16 cellular contexts compared by ENCODE assay signal in the genomic region with DNA sequence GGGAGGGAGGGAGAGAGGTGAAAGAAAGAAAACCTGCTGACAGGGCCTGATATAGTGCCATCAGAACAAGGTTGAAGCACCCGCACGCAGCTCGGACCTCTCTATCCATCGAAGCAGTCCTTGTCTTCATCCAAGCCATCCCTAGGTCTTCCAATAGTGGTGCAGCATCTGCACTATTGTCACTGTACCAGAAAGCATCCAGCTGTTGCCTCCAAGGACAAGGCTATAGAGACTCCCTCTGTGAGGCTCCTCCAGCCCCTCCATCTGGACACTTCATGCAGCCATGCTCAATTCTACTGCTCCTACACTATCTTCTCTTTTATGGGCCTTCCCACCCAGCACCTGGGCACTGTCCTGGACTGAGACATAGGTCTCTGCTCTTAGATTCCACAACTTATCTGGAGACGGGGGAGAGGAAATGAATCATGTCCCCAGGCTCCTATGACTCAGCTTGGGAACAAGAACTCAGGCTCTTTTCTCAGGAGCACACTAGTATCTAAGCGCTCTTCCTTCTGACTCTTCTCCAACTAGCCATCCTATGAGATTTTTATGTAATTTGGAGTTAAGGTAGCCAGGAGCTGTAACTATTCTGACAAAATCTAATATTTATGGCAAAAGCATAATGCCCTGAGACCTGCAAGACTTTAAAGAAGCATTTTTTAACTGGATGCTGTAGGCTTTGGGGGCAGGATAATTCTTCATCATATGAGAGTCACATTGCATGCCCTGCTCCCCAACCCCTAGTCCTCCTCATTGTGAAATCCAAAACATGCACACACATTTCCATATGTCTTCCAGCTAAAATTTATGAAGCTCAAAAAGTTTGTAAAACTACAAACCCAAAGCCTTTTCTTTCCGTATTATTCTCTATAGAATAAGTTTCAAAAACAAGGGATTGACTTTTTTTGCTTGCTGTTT.
DNase-seq lines count a peak whose midpoint lies in the region; ATAC-seq, FAIRE-seq and TF ChIP-seq lines count a peak whose summit lies in the region.
"Had no signal": no experiment of that assay in that cellular context is flagged by ENCODE, and none has a peak within 500 bp of the region (broad histone marks: within the 10 kb centered on the region; RNA-seq: fewer than 3 reads in every experiment).

No MANE protein-coding gene starts in this region.

- no peaks in the 10 kb centered on the region for H3K36me3 Mint-ChIP-seq in activated CD8-positive, alpha-beta T cell treated with anti-CD3 and anti-CD28 coated beads for 36 hours (ENCODE audit: low read depth)
- H3K36me3 Mint-ChIP-seq in endothelial cell (ENCODE audit: low read depth, unreplicated experiment): no peaks in the 10 kb centered on the region

- DNase-seq in A549 (ENCODE audit: low read depth in 1 of 2, low spot score in 1 of 2): peak; percentile 50 to 79
- peak; percentile 69 for DNase-seq in HS-27A (ENCODE audit: low read depth)
- DNase-seq in brain microvascular endothelial cell: peak; percentile 98
- DNase-seq in islet precursor cell: peak; percentile 90
- no peak for DNase-seq in activated CD8-positive, alpha-beta T cell treated with anti-CD3 and anti-CD28 coated beads for 36 hours
- no peak for DNase-seq in endothelial cell (ENCODE audit: low spot score)
- DNase-seq in activated CD4-positive, alpha-beta T cell treated with anti-CD3 and anti-CD28 coated beads, Interleukin-2, amount 50 U/mL, for 48 hours: no peak
- DNase-seq in cerebellar cortex (ENCODE audit: low spot score): no peak
- DNase-seq: activated CD4-positive, alpha-beta T cell treated with anti-CD3 and anti-CD28 coated beads, Interleukin-2, amount 50 U/mL, for 4 hours; NCI-H1436 treated with DMSO at 0.1 percent for 48 hours; SHP77; stimulated activated naive CD4-positive, alpha-beta T cell had no signal

- no peak overlapping the region for H3K4me3 Mint-ChIP-seq in activated CD8-positive, alpha-beta T cell treated with anti-CD3 and anti-CD28 coated beads for 36 hours
- no peak overlapping the region for H3K4me3 Mint-ChIP-seq in endothelial cell (ENCODE audit: unreplicated experiment)
- H3K4me3 Mint-ChIP-seq: central memory CD8-positive, alpha-beta T cell had no signal

- no peaks in the 10 kb centered on the region for H3K36me3 ChIP-seq in brain microvascular endothelial cell (replicated peaks)
- H3K36me3 ChIP-seq: BLaER1 had no signal

- H3K4me3 ChIP-seq in A549 (no peak overlapping the region), brain microvascular endothelial cell (ENCODE audit: low read depth, low read length) (no peak overlapping the region)
- H3K4me3 ChIP-seq: BLaER1 had no signal

- TF ChIP-seq POLR2A in A549 (IDR thresholded peaks at IDR 0.05; ENCODE audit: low read length): no peak

- CTCF ChIA-PET in A549 (lab: Yijun Ruan, JAX): interaction anchor here (0.8 kb wide), 2 partner anchors 10 to 34 kb away, joined by 3 read pairs; no protein-coding TSS in a partner anchor
- CTCF ChIA-PET in activated CD8-positive, alpha-beta T cell treated with anti-CD3 and anti-CD28 coated beads for 36 hours (lab: Charles Lee): no interaction called here

- H3K9me3 Mint-ChIP-seq in activated CD8-positive, alpha-beta T cell treated with anti-CD3 and anti-CD28 coated beads for 36 hours: peaks cover 4% of the 10 kb centered on the region
- no peaks in the 10 kb centered on the region for H3K9me3 Mint-ChIP-seq in endothelial cell (ENCODE audit: unreplicated experiment)

- TF ChIP-seq EP300 in A549 (IDR thresholded peaks at IDR 0.05): no peak

- TF ChIP-seq RAD21 in A549 (conservative IDR thresholded peaks at IDR 0.05 in 1 of 2, IDR thresholded peaks at IDR 0.05 in 1 of 2): 0 out of 5 replicates have a peak, but pooled peaks of 1 of the 2 experiments have one; percentile 5

- in situ Hi-C loops in brain microvascular endothelial cell (cut with HindIII; ENCODE audit: low pct_ligation_motif_present, low sequenced_read_pairs): no loop called here

- TF ChIP-seq CTCF in A549 (IDR thresholded peaks at IDR 0.05) (no peak), brain microvascular endothelial cell (IDR thresholded peaks at IDR 0.05; ENCODE audit: low read depth, low read length, missing control alignments) (peak; percentile 33), endothelial cell (IDR thresholded peaks at IDR 0.05; ENCODE audit: unreplicated experiment) (no peak)
- TF ChIP-seq CTCF in activated CD8-positive, alpha-beta T cell treated with anti-CD3 and anti-CD28 coated beads for 36 hours (IDR thresholded peaks at IDR 0.05): no peak

- FAIRE-seq in A549 (lab: Jason Lieb, UNC): no peak
- FAIRE-seq: GM12891 had no signal

- H3K4me2 ChIP-seq in A549: peak overlapping the region; percentile 62
- H3K4me2 ChIP-seq: BLaER1 had no signal

- no peaks in the 10 kb centered on the region for H3K27me3 Mint-ChIP-seq in activated CD8-positive, alpha-beta T cell treated with anti-CD3 and anti-CD28 coated beads for 36 hours
- no peaks in the 10 kb centered on the region for H3K27me3 Mint-ChIP-seq in endothelial cell (ENCODE audit: unreplicated experiment)
- H3K27me3 Mint-ChIP-seq: central memory CD8-positive, alpha-beta T cell had no signal

- H3K9me3 ChIP-seq in A549: no peaks in the 10 kb centered on the region

- H3K27ac ChIP-seq in A549: peak overlapping the region; percentile 82 to 83
- H3K27ac ChIP-seq in brain microvascular endothelial cell: peak overlapping the region; percentile 97
- H3K27ac ChIP-seq: BLaER1, HL-60 had no signal

- ATAC-seq in A549: peak; percentile 96 to 97
- no peak for ATAC-seq in activated CD8-positive, alpha-beta T cell treated with anti-CD3 and anti-CD28 coated beads for 36 hours

- POLR2A ChIA-PET in A549 (lab: Yijun Ruan, JAX): no interaction called here
- POLR2A ChIA-PET in activated CD8-positive, alpha-beta T cell treated with anti-CD3 and anti-CD28 coated beads for 36 hours (lab: Charles Lee): interaction anchor here (1.0 kb wide), 1 partner anchor 39 kb away, joined by 3 read pairs; no protein-coding TSS in a partner anchor

- intact Hi-C loops in activated CD8-positive, alpha-beta T cell treated with anti-CD3 and anti-CD28 coated beads for 36 hours (cut with micrococcal nuclease): no loop called here

- no peak overlapping the region for H3K27ac Mint-ChIP-seq in activated CD8-positive, alpha-beta T cell treated with anti-CD3 and anti-CD28 coated beads for 36 hours
- no peak overlapping the region for H3K27ac Mint-ChIP-seq in endothelial cell (ENCODE audit: unreplicated experiment)

- no peaks in the 10 kb centered on the region for H3K27me3 ChIP-seq in brain microvascular endothelial cell (replicated peaks)
- H3K27me3 ChIP-seq: BLaER1 had no signal

- peaks cover 25% of the 10 kb centered on the region for H3K4me1 ChIP-seq in A549

- 62% methylated on average over 7 of the region's 7 CpGs for WGBS in A549 (ENCODE audit: missing lambda C conversion rate)

- H3K4me1 Mint-ChIP-seq in activated CD8-positive, alpha-beta T cell treated with anti-CD3 and anti-CD28 coated beads for 36 hours (ENCODE audit: low read depth): no peaks in the 10 kb centered on the region
- peaks cover 4% of the 10 kb centered on the region for H3K4me1 Mint-ChIP-seq in endothelial cell (ENCODE audit: unreplicated experiment)
- H3K4me1 Mint-ChIP-seq: central memory CD8-positive, alpha-beta T cell had no signal

TF ChIP-seq in A549, 52 proteins besides CTCF, POLR2A, EP300 and RAD21:
- TF ChIP-seq CEBPB (IDR thresholded peaks at IDR 0.05) (0 out of 4 replicates have a peak, but pooled peaks of 1 of the 2 experiments have one; percentile 3), KDM1A (IDR thresholded peaks at IDR 0.05; ENCODE audit: low read depth) (no peak), MAZ (IDR thresholded peaks at IDR 0.05; ENCODE audit: borderline replicate concordance, low read depth, low read length) (no peak), CHD4 (IDR thresholded peaks at IDR 0.05; ENCODE audit: borderline replicate concordance) (no peak), HOXB13 (CRISPR knock-in tag; IDR thresholded peaks at IDR 0.05; ENCODE audit: low read depth) (no peak), KDM5A (IDR thresholded peaks at IDR 0.05) (no peak), GATA3 (IDR thresholded peaks at IDR 0.05; ENCODE audit: borderline replicate concordance) (no peak), HEYL (CRISPR knock-in tag; IDR thresholded peaks at IDR 0.05) (no peak), NFE2L2 (conservative IDR thresholded peaks at IDR 0.05; ENCODE audit: low read length) (no peak), FOSL2 (IDR thresholded peaks at IDR 0.05) (peak; percentile 75), FOSL2 (CRISPR knock-in tag; IDR thresholded peaks at IDR 0.05) (peak; percentile 81), JUNB (IDR thresholded peaks at IDR 0.05) (peak; percentile 66; the same call in 1 of the 2 replicates), ZC3H11A (IDR thresholded peaks at IDR 0.05) (no peak), JUN (IDR thresholded peaks at IDR 0.05) (0 out of 5 replicates have a peak, but pooled peaks of 1 of the 2 experiments have one; percentile 23), CBX2 (IDR thresholded peaks at IDR 0.05; ENCODE audit: borderline replicate concordance, low read depth) (no peak), SMC3 (IDR thresholded peaks at IDR 0.05) (no peak)
- TF ChIP-seq, protein P1, sequence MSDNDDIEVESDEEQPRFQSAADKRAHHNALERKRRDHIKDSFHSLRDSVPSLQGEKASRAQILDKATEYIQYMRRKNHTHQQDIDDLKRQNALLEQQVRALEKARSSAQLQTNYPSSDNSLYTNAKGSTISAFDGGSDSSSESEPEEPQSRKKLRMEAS (IDR thresholded peaks at IDR 0.05): peak; percentile 43; the same call in 1 of the 2 replicates

Comparison
In these comparisons a context has a peak if more than half of its experiments do, and no peak if none do; other contexts are left out.
1. DNase-seq: peak in A549 (2 of 2), HS-27A (single experiment), brain microvascular endothelial cell (single experiment) and islet precursor cell (single experiment); none in activated CD8-positive, alpha-beta T cell treated with anti-CD3 and anti-CD28 coated beads for 36 hours (single experiment), endothelial cell (single experiment), activated CD4-positive, alpha-beta T cell treated with anti-CD3 and anti-CD28 coated beads, Interleukin-2, amount 50 U/mL, for 48 hours (0 of 2) and cerebellar cortex (single experiment).